In genomic region chr7:136874393-136875032, GRCh38 we compare ENCODE assay signal across 8 cellular contexts. TPM values are rescaled to one million over a fixed set of nuclear protein-coding genes. Genes with fewer than 3 reads are reported as not detected.
DNase-seq lines count a peak whose midpoint lies in the region; ATAC-seq and TF ChIP-seq lines count a peak whose summit lies in the region.

No MANE protein-coding gene starts in this region.

- no peaks in the 10 kb centered on the region for H4K20me1 ChIP-seq in PC-3 (ENCODE audit: low read length)

- no peaks in the 10 kb centered on the region for H3K4me1 ChIP-seq in PC-3 (ENCODE audit: insufficient read depth, low read length)

- intact Hi-C loops in PC-3 (cut with micrococcal nuclease) = loop anchor here (10.0 kb wide), 1 partner anchor 1030 kb away; no protein-coding TSS in a partner anchor

- no peaks in the 10 kb centered on the region for H3F3A ChIP-seq in PC-3 (ENCODE audit: low read length, unreplicated experiment)

- POLR2A ChIA-PET in PC-3 (lab: Charles Lee; ENCODE audit: unreplicated experiment) = no interaction called here

- peaks cover 66% of the 10 kb centered on the region for H3K27me3 ChIP-seq in PC-3 (ENCODE audit: low read length)

- no peaks in the 10 kb centered on the region for H3K9me2 ChIP-seq in PC-3 (replicated peaks; ENCODE audit: low read length)

- peak; percentile 51 for ATAC-seq in PC-3
- ATAC-seq in HG02884 (IDR thresholded peaks at IDR 0.05; ENCODE audit: unreplicated experiment) = no peak
- no peak for ATAC-seq in HG02642 (IDR thresholded peaks at IDR 0.05; ENCODE audit: poor library complexity, unreplicated experiment)

- H2AFZ ChIP-seq in PC-3 (ENCODE audit: low read length) = no peak overlapping the region

- H3K9ac ChIP-seq in PC-3 (ENCODE audit: low read length) = no peak overlapping the region

- H3K9me3 ChIP-seq in PC-3 (ENCODE audit: low read length) = no peaks in the 10 kb centered on the region

- TF ChIP-seq CTCF in 22Rv1 (IDR thresholded peaks at IDR 0.05) = peak; percentile 91
- TF ChIP-seq CTCF in GM12865 (IDR thresholded peaks at IDR 0.05; ENCODE audit: insufficient read depth, low read depth, low read length, missing control alignments) = peak; percentile 25
- peak; percentile 70 for TF ChIP-seq CTCF in PC-3 (conservative IDR thresholded peaks at IDR 0.05; ENCODE audit: low read depth, low read length)

- no peaks in the 10 kb centered on the region for H3K36me3 ChIP-seq in PC-3 (ENCODE audit: low read depth, low read length)

- H3K4me3 ChIP-seq in GM12865 (ENCODE audit: low read depth, low read length) (no peak overlapping the region), PC-3 (ENCODE audit: low read length) (no peak overlapping the region)

- H3K79me2 ChIP-seq in PC-3 (ENCODE audit: low read length) = no peaks in the 10 kb centered on the region

- no peak overlapping the region for H3K4me2 ChIP-seq in PC-3 (ENCODE audit: low read length)

- CTCF ChIA-PET in PC-3 (lab: Charles Lee) = interaction anchor here (0.5 to 0.7 kb wide), 5 partner anchors 15 to 732 kb away, joined by 3 to 13 read pairs (median 4); no protein-coding TSS in a partner anchor

- no peak for DNase-seq in GM12865 (ENCODE audit: low read depth)
- DNase-seq in PC-3 = peak; percentile 55
- peak; percentile 30 for DNase-seq in fibroblast of peridontal ligament (ENCODE audit: extremely low read depth)
- DNase-seq in T-helper 1 cell = no peak
- DNase-seq in stimulated activated CD4-positive, alpha-beta T cell treated with anti-CD3 and anti-CD28 coated beads, Interleukin-2, amount 100 ng/mL, for 24 hours = no peak

- H3K27ac ChIP-seq in 22Rv1 (no peak overlapping the region), PC-3 (ENCODE audit: low read length) (no peak overlapping the region)

- no TSS peak for BruUV-seq in PC-3 (replicated peaks; lab: Mats Ljungman, UMichigan)

RNA-seq across cellular contexts. Expression of gene CHRM2, which starts 6.1 kb away (rescaled TPM):
- not detected in 2 replicates for total RNA-seq in PC-3 (2014; rRNA removed)

Comparison
In these comparisons a context has a peak if more than half of its experiments do, and no peak if none do; other contexts are left out.
1. CTCF ChIP-seq: peak in every context shown above with its lines; median percentile 91 in 22Rv1; 70 in PC-3; 25 in GM12865.
2. DNase-seq: peak in PC-3 (single experiment) and fibroblast of peridontal ligament (single experiment); none in GM12865 (single experiment), T-helper 1 cell (0 of 5) and stimulated activated CD4-positive, alpha-beta T cell treated with anti-CD3 and anti-CD28 coated beads, Interleukin-2, amount 100 ng/mL, for 24 hours (0 of 2).